ENCODE assay signal across 8 cellular contexts in genomic region chr10:122980209-122981065, GRCh38. TPM values are rescaled to one million over a fixed set of nuclear protein-coding genes. Genes with fewer than 3 reads are reported as not detected.
DNase-seq lines count a peak whose midpoint lies in the region; ATAC-seq, FAIRE-seq and TF ChIP-seq lines count a peak whose summit lies in the region.

Gene PSTK, plus strand, starts transcription at chr10:122980401. Its CDS starts 79 bp downstream, at chr10:122980480.

- H3K9me3 Mint-ChIP-seq in endodermal cell, result no peaks in the 10 kb centered on the region

- H3K27ac Mint-ChIP-seq in endodermal cell, result peak within 1 kb of the TSS; percentile 98

- TF ChIP-seq CTCF in D721Med (IDR thresholded peaks at IDR 0.05; ENCODE audit: insufficient read depth, missing control alignments) (peak; percentile 58), endodermal cell (conservative IDR thresholded peaks at IDR 0.05) (peak; percentile 96)

- ATAC-seq in GM21423 (IDR thresholded peaks at IDR 0.05; ENCODE audit: unreplicated experiment), result peak; percentile 98

- H3K4me3 ChIP-seq in HUES48 (ENCODE audit: low read depth, low read length) (peak within 1 kb of the TSS; percentile 100), endodermal cell (ENCODE audit: low read length) (peak within 1 kb of the TSS; percentile 83), mesodermal cell (ENCODE audit: extremely low read depth, insufficient read depth, low read length, poor library complexity, severe bottlenecking) (peak within 1 kb of the TSS; percentile 57)

- H3K27me3 ChIP-seq in HUES48 (ENCODE audit: control insufficient read depth, insufficient read depth, low read length) (no peaks in the 10 kb centered on the region), endodermal cell (ENCODE audit: control insufficient read depth, insufficient read depth, low read length, poor library complexity, severe bottlenecking) (no peaks in the 10 kb centered on the region)

- H3K4me3 Mint-ChIP-seq in endodermal cell, result peak within 1 kb of the TSS; percentile 77

- peaks cover 8% of the 10 kb centered on the region for H3K27me3 Mint-ChIP-seq in endodermal cell (ENCODE audit: insufficient read depth)

- peaks cover 10% of the 10 kb centered on the region for H3K36me3 Mint-ChIP-seq in endodermal cell (ENCODE audit: low read depth)

- H3K9ac ChIP-seq in HUES48 (ENCODE audit: low read depth, low read length) (peak within 1 kb of the TSS; percentile 100), endodermal cell (ENCODE audit: extremely low read depth, low read length, poor library complexity, severe bottlenecking) (peak within 1 kb of the TSS; percentile 88)

- WGBS in endodermal cell (ENCODE audit: insufficient coverage in 1 of 2, insufficient read length in 1 of 2), 2 experiments, result 1 to 6% methylated on average over 7 to 59 of the region's 73 CpGs
- WGBS in mesodermal cell (ENCODE audit: insufficient coverage in 2 of 2), 2 experiments, result 0 to 1% methylated on average over 40 to 51 of the region's 73 CpGs

- peaks cover 7% of the 10 kb centered on the region; the same call in 1 of the 2 replicates for H3K36me3 ChIP-seq in HUES48 (ENCODE audit: control insufficient read depth, insufficient read depth, low read length)
- H3K36me3 ChIP-seq in endodermal cell (ENCODE audit: control insufficient read depth, insufficient read depth, low read length), result peaks cover 8% of the 10 kb centered on the region
- H3K36me3 ChIP-seq in mesodermal cell (ENCODE audit: control insufficient read depth, insufficient read depth, low read length), result peaks cover 8% of the 10 kb centered on the region

- peak; percentile 51 for DNase-seq in D721Med (ENCODE audit: insufficient read length, low spot score)
- peak; percentile 85 for DNase-seq in NOMO-1 treated with dmso at 0.1 percent for 144 hours (lab: John Stamatoyannopoulos, UW; ENCODE audit: unreplicated experiment)
- DNase-seq in activated CD8-positive, alpha-beta memory T cell treated with anti-CD3 and anti-CD28 coated beads, Interleukin-2, amount 50 U/mL, for 24 hours (ENCODE audit: extremely low read depth), result peak; percentile 61
- peak; percentile 94 for DNase-seq in endodermal cell
- peak; percentile 70 for DNase-seq in stimulated activated CD8-positive, alpha-beta memory T cell treated with anti-CD3 and anti-CD28 coated beads, Interleukin-15, amount 100 ng/mL, for 24 hours (ENCODE audit: low read depth)

- H3K4me1 ChIP-seq in HUES48 (ENCODE audit: control insufficient read depth, insufficient read depth, low read length) (peaks cover 15% of the 10 kb centered on the region), endodermal cell (ENCODE audit: control insufficient read depth, insufficient read depth, low read length) (no peaks in the 10 kb centered on the region), mesodermal cell (ENCODE audit: control insufficient read depth, insufficient read depth, low read length, poor library complexity, severe bottlenecking) (no peaks in the 10 kb centered on the region)

- no peak for FAIRE-seq in D721Med (lab: Jason Lieb, UNC)

- H3K9me3 ChIP-seq in HUES48 (ENCODE audit: control insufficient read depth, insufficient read depth, low read length) (no peaks in the 10 kb centered on the region), endodermal cell (ENCODE audit: control insufficient read depth, low read length) (no peaks in the 10 kb centered on the region), mesodermal cell (ENCODE audit: control insufficient read depth, low read length) (no peaks in the 10 kb centered on the region)

- H3K4me1 Mint-ChIP-seq in endodermal cell, result peaks cover 20% of the 10 kb centered on the region

- H3K27ac ChIP-seq in HUES48 (ENCODE audit: low read depth, low read length) (peak within 1 kb of the TSS; percentile 99), endodermal cell (ENCODE audit: low read depth, low read length) (peak within 1 kb of the TSS; percentile 96), mesodermal cell (ENCODE audit: low read depth, low read length, severe bottlenecking) (peak within 1 kb of the TSS; percentile 94)

RNA-seq across cellular contexts. Expression of gene PSTK, which starts in this region (rescaled TPM):
- 1 to 10 TPM; 7.0 to 7.1 TPM for total RNA-seq in endodermal cell
- polyA plus RNA-seq in endodermal cell (2013, experiment 1 of 2), result 7.4 TPM
- polyA plus RNA-seq in endodermal cell (2013, experiment 2 of 2), result 10.5 TPM
- 7.1 TPM for polyA plus RNA-seq in mesodermal cell (2013, experiment 1 of 2)
- polyA plus RNA-seq in mesodermal cell (2013, experiment 2 of 2), result 7.9 TPM

Comparison
In these comparisons a context has a peak if more than half of its experiments do, and no peak if none do; other contexts are left out.
1. Peak in every context shown above with its lines: DNase-seq, ATAC-seq, H3K4me3 ChIP-seq and H3K27ac ChIP-seq.